Comparison of ENCODE assay signal across 8 cellular contexts in the genomic region with DNA sequence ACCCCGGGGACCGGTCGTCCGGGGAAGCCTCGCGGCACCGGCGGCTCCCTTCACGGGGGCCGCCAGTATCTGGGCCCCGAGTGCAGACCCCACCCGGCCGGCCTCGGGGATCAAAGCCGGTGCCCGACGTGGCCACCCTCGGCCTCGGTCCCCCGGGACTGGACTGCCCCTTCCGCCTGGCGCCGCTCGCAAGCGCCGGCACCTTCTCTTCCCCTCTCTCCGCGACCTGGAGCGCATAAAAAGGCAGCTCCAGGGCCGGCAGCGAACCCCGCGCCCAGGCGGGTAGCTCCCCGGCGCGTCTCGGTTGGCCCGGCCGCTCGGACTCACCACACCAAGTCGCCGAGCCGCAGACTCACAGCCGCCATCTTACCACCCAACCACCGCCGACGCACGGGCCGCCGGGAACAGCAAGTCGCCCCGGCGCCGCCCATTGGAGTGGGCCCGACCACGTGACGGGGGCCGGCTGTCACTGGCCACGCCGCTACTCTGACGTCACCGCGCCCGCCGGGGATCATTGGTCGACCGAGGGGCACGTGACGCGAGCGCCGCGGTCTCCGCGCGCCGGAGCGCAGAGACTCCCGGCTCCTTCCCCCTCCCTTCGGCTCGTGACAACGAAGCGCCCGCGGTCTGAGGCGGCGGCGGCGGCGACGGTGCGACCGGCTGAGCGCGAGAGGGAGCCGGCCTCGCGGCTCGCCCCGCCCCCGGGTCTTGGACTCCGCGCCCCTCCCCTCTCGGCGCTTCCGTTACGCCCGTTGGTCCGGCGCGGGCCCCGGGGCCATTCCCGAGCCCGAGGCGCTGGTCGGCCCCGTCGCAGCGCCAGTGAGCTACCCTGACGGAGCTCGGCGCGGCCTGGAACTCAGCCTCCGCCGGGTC. TPM values are rescaled to one million over a fixed set of nuclear protein-coding genes. Genes with fewer than 3 reads are reported as not detected.
A peak's percentile ranks its signal among the peaks of the same experiment; 100 is the strongest.
DNase-seq lines count a peak whose midpoint lies in the region; ATAC-seq and TF ChIP-seq lines count a peak whose summit lies in the region.

Gene GLYR1, minus strand, starts transcription at position 388 of the 873 bp plus-strand sequence. Its CDS starts 23 bp downstream, at position 365.
A gene with protein sequence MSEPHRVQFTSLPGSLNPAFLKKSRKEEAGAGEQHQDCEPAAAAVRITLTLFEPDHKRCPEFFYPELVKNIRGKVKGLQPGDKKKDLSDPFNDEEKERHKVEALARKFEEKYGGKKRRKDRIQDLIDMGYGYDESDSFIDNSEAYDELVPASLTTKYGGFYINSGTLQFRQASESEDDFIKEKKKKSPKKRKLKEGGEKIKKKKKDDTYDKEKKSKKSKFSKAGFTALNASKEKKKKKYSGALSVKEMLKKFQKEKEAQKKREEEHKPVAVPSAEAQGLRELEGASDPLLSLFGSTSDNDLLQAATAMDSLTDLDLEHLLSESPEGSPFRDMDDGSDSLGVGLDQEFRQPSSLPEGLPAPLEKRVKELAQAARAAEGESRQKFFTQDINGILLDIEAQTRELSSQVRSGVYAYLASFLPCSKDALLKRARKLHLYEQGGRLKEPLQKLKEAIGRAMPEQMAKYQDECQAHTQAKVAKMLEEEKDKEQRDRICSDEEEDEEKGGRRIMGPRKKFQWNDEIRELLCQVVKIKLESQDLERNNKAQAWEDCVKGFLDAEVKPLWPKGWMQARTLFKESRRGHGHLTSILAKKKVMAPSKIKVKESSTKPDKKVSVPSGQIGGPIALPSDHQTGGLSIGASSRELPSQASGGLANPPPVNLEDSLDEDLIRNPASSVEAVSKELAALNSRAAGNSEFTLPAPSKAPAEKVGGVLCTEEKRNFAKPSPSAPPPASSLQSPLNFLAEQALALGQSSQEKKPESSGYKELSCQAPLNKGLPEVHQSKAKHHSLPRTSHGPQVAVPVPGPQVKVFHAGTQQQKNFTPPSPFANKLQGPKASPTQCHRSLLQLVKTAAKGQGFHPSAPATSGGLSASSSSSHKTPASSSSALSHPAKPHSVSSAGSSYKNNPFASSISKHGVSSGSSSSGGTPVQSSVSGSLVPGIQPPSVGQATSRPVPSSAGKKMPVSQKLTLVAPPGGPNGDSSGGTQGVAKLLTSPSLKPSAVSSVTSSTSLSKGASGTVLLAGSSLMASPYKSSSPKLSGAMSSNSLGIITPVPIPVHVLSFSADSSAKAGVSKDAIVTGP (N-terminal part only) (plus strand): TSS at position 581 of the 873 bp plus-strand sequence. CDS start 5,437 bp downstream, outside the sequence.

- no TSS peak for BruUV-seq in PC-3 (replicated peaks; lab: Mats Ljungman, UMichigan)

- H3K4me3 ChIP-seq in PC-3 (ENCODE audit: low read length) = peak within 1 kb of the TSS; percentile 97
- H3K4me3 ChIP-seq in mucosa of rectum (ENCODE audit: low read length in 2 of 2) = peak within 1 kb of the TSS; percentile 76 to 80

- no peaks in the 10 kb centered on the region for H3F3A ChIP-seq in PC-3 (ENCODE audit: low read length, unreplicated experiment)

- H3K27me3 ChIP-seq in PC-3 (ENCODE audit: low read length) (no peaks in the 10 kb centered on the region), mucosa of rectum (ENCODE audit: control insufficient read depth in 2 of 2, insufficient read depth in 2 of 2, low read length in 2 of 2) (no peaks in the 10 kb centered on the region)

- H2AFZ ChIP-seq in PC-3 (ENCODE audit: low read length) = peak within 1 kb of the TSS; percentile 67

- DNase-seq in DMS114 treated with DMSO at 0.1 percent for 48 hours (lab: John Stamatoyannopoulos, UW; ENCODE audit: unreplicated experiment) = peak; percentile 81
- DNase-seq in PC-3 = peak; percentile 94
- DNase-seq in activated T-cell treated with anti-CD3 and anti-CD28 coated beads, Interleukin-2, amount 50 U/mL, for 1 hour = peak; percentile 99
- peak; percentile 98 to 100 for DNase-seq in erythroblast (lab: John Stamatoyannopoulos, UW)
- DNase-seq in stimulated activated CD8-positive, alpha-beta memory T cell treated with anti-CD3 and anti-CD28 coated beads, Interleukin-4, amount 100 ng/mL, for 48 hours = peak; percentile 100

- H3K4me1 ChIP-seq in PC-3 (ENCODE audit: insufficient read depth, low read length) (peaks cover 21% of the 10 kb centered on the region), mucosa of rectum (ENCODE audit: control insufficient read depth in 2 of 2, insufficient read depth in 2 of 2, low read length in 2 of 2) (peaks cover 20 to 27% of the 10 kb centered on the region in 2 donors)

- H3K9me3 ChIP-seq in PC-3 (ENCODE audit: low read length) (no peaks in the 10 kb centered on the region), mucosa of rectum (ENCODE audit: control insufficient read depth in 2 of 2, low read length in 2 of 2) (no peaks in the 10 kb centered on the region)

- peak; percentile 34; the same call in 1 of the 2 replicates for TF ChIP-seq EP300 in Ishikawa (IDR thresholded peaks at IDR 0.05; ENCODE audit: borderline replicate concordance)

- peaks cover 77% of the 10 kb centered on the region for H3K79me2 ChIP-seq in PC-3 (ENCODE audit: low read length)

- CTCF ChIA-PET in PC-3 (lab: Charles Lee) = no interaction called here

- H3K4me2 ChIP-seq in PC-3 (ENCODE audit: low read length) = peak within 1 kb of the TSS; percentile 93

- H3K9ac ChIP-seq in PC-3 (ENCODE audit: low read length) (peak within 1 kb of the TSS; percentile 94), mucosa of rectum (ENCODE audit: low read depth in 1 of 2, low read length in 2 of 2) (peak within 1 kb of the TSS; percentile 74 to 89)

- POLR2A ChIA-PET in PC-3 (lab: Charles Lee; ENCODE audit: unreplicated experiment) = no interaction called here

- TF ChIP-seq CTCF in PC-3 (conservative IDR thresholded peaks at IDR 0.05; ENCODE audit: low read depth, low read length) = no peak

- H4K20me1 ChIP-seq in PC-3 (ENCODE audit: low read length) = peaks cover 33% of the 10 kb centered on the region

- TF ChIP-seq POLR2A in erythroblast (IDR thresholded peaks at IDR 0.05; ENCODE audit: low read length) = peak; percentile 88

- no peak for TF ChIP-seq RAD21 in Ishikawa (IDR thresholded peaks at IDR 0.05; ENCODE audit: low read depth)

- H3K27ac ChIP-seq in PC-3 (ENCODE audit: low read length) (peak within 1 kb of the TSS; percentile 55), mucosa of rectum (ENCODE audit: low read depth in 2 of 2, low read length in 2 of 2) (peak within 1 kb of the TSS; percentile 92 to 96)

- H3K9me2 ChIP-seq in PC-3 (replicated peaks; ENCODE audit: low read length) = no peaks in the 10 kb centered on the region

- intact Hi-C loops in PC-3 (cut with micrococcal nuclease) = loop anchor here (1.0 to 2.0 kb wide), 2 partner anchors 96 to 109 kb away; no protein-coding TSS in a partner anchor

- peak; percentile 86 for ATAC-seq in GM21576 (IDR thresholded peaks at IDR 0.05; ENCODE audit: unreplicated experiment)
- ATAC-seq in PC-3 = peak; percentile 82

- peaks cover 18% of the 10 kb centered on the region; the same call in 1 of the 2 replicates for H3K36me3 ChIP-seq in PC-3 (ENCODE audit: low read depth, low read length)
- peaks cover 24 to 25% of the 10 kb centered on the region in 2 donors for H3K36me3 ChIP-seq in mucosa of rectum (ENCODE audit: control insufficient read depth in 2 of 2, insufficient read depth in 2 of 2, low read length in 2 of 2)

TF ChIP-seq in Ishikawa, 13 proteins besides CTCF, POLR2A, EP300 and RAD21 (continues in another document):
- TF ChIP-seq, protein P1, sequence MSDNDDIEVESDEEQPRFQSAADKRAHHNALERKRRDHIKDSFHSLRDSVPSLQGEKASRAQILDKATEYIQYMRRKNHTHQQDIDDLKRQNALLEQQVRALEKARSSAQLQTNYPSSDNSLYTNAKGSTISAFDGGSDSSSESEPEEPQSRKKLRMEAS (IDR thresholded peaks at IDR 0.05) = no peak; the same call in none of the 2 replicates
- TF ChIP-seq YY1 (IDR thresholded peaks at IDR 0.05; ENCODE audit: low read depth) (peak; percentile 96), EGR1 (IDR thresholded peaks at IDR 0.05) (peak; percentile 50; the same call in 1 of the 2 replicates), ZBTB7A (IDR thresholded peaks at IDR 0.05; ENCODE audit: low read depth) (0 out of 2 replicates have a peak, but pooled peaks have one; percentile 33), TEAD4 (IDR thresholded peaks at IDR 0.05) (peak; percentile 20; the same call in 1 of the 2 replicates), REST (IDR thresholded peaks at IDR 0.05; ENCODE audit: low read depth) (no peak), CREB1 (IDR thresholded peaks at IDR 0.05; ENCODE audit: low read depth) (peak; percentile 74; the same call in 1 of the 2 replicates), CEBPB (IDR thresholded peaks at IDR 0.05) (no peak), NFIC (IDR thresholded peaks at IDR 0.05) (0 out of 2 replicates have a peak, but pooled peaks have one; percentile 13)
- TF ChIP-seq, protein P2, sequence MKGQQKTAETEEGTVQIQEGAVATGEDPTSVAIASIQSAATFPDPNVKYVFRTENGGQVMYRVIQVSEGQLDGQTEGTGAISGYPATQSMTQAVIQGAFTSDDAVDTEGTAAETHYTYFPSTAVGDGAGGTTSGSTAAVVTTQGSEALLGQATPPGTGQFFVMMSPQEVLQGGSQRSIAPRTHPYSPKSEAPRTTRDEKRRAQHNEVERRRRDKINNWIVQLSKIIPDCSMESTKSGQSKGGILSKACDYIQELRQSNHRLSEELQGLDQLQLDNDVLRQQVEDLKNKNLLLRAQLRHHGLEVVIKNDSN (IDR thresholded peaks at IDR 0.05) = peak; percentile 100

RNA-seq across cellular contexts. Expression of gene GLYR1, which starts in this region (rescaled TPM):
- 30.6 and 41.2 TPM in 2 replicates for total RNA-seq in PC-3 (2014; rRNA removed)

RNA-seq across cellular contexts. Expression of the second gene that starts in this region (rescaled TPM):
- 21.4 and 21.9 TPM in 2 replicates for total RNA-seq in PC-3 (2014; rRNA removed)

Comparison
In these comparisons a context has a peak if more than half of its experiments do, and no peak if none do; other contexts are left out.
1. Peak in every context shown above with its lines: DNase-seq, ATAC-seq, H3K4me3 ChIP-seq and H3K27ac ChIP-seq.